1 cellular context compared by ENCODE assay signal in the genomic region with DNA sequence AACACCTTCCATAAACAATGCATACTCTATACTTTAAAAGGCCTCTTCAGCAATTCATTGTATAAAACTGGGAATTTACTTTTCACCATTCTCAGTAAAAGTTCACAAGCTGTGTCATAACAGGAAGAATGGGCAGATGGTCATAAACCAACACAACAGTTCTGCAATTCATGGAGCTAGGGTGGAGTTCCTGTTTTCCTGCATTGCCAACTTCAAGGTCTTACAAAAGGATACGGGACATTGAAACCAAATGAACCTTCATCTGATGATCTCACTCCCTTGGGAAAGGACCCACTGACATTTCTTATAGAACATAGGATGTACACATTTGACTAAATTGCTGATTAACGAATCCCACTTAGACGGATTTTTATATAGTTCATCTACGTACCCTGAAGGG.
TF ChIP-seq lines count a peak whose summit lies in the region.

No MANE protein-coding gene starts in this region.

TF ChIP-seq in WTC11, 78 proteins besides CTCF, POLR2A, EP300 and RAD21 (continued from another document):
- TF ChIP-seq, protein P1, sequence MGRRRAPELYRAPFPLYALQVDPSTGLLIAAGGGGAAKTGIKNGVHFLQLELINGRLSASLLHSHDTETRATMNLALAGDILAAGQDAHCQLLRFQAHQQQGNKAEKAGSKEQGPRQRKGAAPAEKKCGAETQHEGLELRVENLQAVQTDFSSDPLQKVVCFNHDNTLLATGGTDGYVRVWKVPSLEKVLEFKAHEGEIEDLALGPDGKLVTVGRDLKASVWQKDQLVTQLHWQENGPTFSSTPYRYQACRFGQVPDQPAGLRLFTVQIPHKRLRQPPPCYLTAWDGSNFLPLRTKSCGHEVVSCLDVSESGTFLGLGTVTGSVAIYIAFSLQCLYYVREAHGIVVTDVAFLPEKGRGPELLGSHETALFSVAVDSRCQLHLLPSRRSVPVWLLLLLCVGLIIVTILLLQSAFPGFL (CRISPR knock-in tag; IDR thresholded peaks at IDR 0.05; ENCODE audit: borderline replicate concordance): no peak
- TF ChIP-seq FOXP1 (CRISPR knock-in tag; IDR thresholded peaks at IDR 0.05; ENCODE audit: borderline replicate concordance) (no peak), JAZF1 (CRISPR knock-in tag; IDR thresholded peaks at IDR 0.05) (no peak), ZNF232 (CRISPR knock-in tag; IDR thresholded peaks at IDR 0.05) (no peak), ZNF281 (CRISPR knock-in tag; IDR thresholded peaks at IDR 0.05) (no peak)
